27 cellular contexts compared by ENCODE assay signal in the genomic region with DNA sequence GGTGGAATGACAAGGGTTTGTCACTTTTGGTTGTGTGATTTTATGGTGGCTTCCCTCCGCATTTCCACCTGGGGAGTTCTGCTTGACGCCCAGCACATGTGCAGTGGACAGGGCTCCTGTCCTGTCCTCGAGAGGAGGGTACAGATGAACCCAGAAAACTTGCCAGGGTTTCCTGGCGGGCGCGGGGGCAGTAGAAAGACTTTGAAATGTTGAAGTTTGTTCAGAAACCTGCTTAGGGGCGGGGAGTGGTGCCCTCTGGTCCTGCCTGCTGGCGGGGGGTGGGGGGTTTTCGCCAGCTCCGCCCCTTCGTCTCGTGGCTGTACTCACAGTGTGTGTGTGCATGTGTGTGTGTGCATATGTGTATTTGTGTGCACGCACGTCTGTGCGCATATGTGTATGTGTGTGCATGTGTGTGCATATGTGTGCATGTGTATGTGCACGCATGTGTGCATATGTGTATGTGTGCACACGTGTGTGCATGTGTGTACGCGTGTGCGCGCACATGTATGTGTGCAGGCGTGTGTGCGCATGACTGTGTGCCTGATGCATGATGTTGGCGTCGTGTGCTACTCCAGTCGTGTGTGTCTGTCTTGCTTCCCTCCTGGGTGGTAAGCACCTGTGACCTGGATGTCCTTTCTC. TPM values are rescaled to one million over a fixed set of nuclear protein-coding genes. Genes with fewer than 3 reads are reported as not detected.
A peak's percentile ranks its signal among the peaks of the same experiment; 100 is the strongest.
DNase-seq lines count a peak whose midpoint lies in the region; ATAC-seq, FAIRE-seq and TF ChIP-seq lines count a peak whose summit lies in the region.
"Had no signal": no experiment of that assay in that cellular context is flagged by ENCODE, and none has a peak within 500 bp of the region (broad histone marks: within the 10 kb centered on the region; RNA-seq: fewer than 3 reads in every experiment).

No MANE protein-coding gene starts in this region.

- no peak overlapping the region for H3K4me3 Mint-ChIP-seq in natural killer cell treated with Interleukin-12 subunit alpha and Interleukin-12 subunit beta and Interleukin-15 and Interleukin-18, amount 100 ng/mL, for 72 hours
- H3K4me3 Mint-ChIP-seq in natural killer cell (no peak overlapping the region), type B pancreatic cell (no peak overlapping the region)
- H3K4me3 Mint-ChIP-seq: CD8-positive, alpha-beta T cell had no signal

- no peaks in the 10 kb centered on the region for H3K79me2 ChIP-seq in H1 (ENCODE audit: control insufficient read depth in 1 of 2, insufficient read depth in 2 of 2, low read length in 2 of 2)

- 88% methylated on average over 26 of the region's 26 CpGs; no CpG with 5 or more reads in 1 of the 2 experiments for WGBS in H1 (ENCODE audit: extremely low coverage in 1 of 2, insufficient coverage in 1 of 2, insufficient read length in 1 of 2, insufficient replicate concordance in 2 of 2, low coverage in 1 of 2, low lambda C conversion rate in 2 of 2, missing lambda C conversion rate in 1 of 2), 2 experiments
- no CpG with 5 or more reads among the region's 26 CpGs for WGBS in neuronal stem cell (ENCODE audit: extremely low coverage in 2 of 2, insufficient read length in 2 of 2, insufficient replicate concordance in 1 of 2), 2 donors

- H4K5ac ChIP-seq in H1 (ENCODE audit: insufficient read length, low read depth, low read length): no peak overlapping the region

- H2BK15ac ChIP-seq in H1 (ENCODE audit: low read length): no peak overlapping the region
- H2BK15ac ChIP-seq in neuronal stem cell (ENCODE audit: low read length): no peak overlapping the region

- no peak for ATAC-seq in natural killer cell treated with Interleukin-12 subunit alpha and Interleukin-12 subunit beta and Interleukin-15 and Interleukin-18, amount 100 ng/mL, for 72 hours
- no peak for ATAC-seq in natural killer cell
- ATAC-seq: CD8-positive, alpha-beta T cell; Panc1 had no signal

- H4K8ac ChIP-seq in H1 (ENCODE audit: extremely low read depth, insufficient read depth, low read length) (no peak overlapping the region), neuronal stem cell (ENCODE audit: low read depth, low read length) (peak overlapping the region; percentile 96)

- no peaks in the 10 kb centered on the region for H3K27me3 ChIP-seq in H1 (replicated peaks in 1 of 4; ENCODE audit: control insufficient read depth in 3 of 4, extremely low read depth in 1 of 4, insufficient read depth in 3 of 4, low read length in 3 of 4)
- H3K27me3 ChIP-seq in neuronal stem cell (ENCODE audit: control insufficient read depth in 3 of 3, insufficient read depth in 3 of 3, low read depth in 1 of 3, low read length in 3 of 3): no peaks in the 10 kb centered on the region
- H3K27me3 ChIP-seq: SJCRH30 had no signal

- POLR2A ChIA-PET in H1 (lab: Charles Lee; ENCODE audit: partially characterized antibody): interaction anchor here (1.3 kb wide), 1 partner anchor 11 kb away, joined by 4 read pairs; no protein-coding TSS in a partner anchor

- no peak overlapping the region for H3K4me2 ChIP-seq in H1 (ENCODE audit: insufficient read depth in 1 of 2, low read depth in 2 of 2, low read length in 2 of 2)
- no peak overlapping the region for H3K4me2 ChIP-seq in neuronal stem cell (ENCODE audit: insufficient read depth, low read length, poor library complexity, severe bottlenecking)

- TF ChIP-seq CTCF in natural killer cell (IDR thresholded peaks at IDR 0.05) (no peak), H1 (IDR thresholded peaks at IDR 0.05; ENCODE audit: control extremely low read depth in 1 of 3, insufficient read depth in 1 of 3, low read depth in 1 of 3, low read length in 3 of 3) (no peak), type B pancreatic cell (conservative IDR thresholded peaks at IDR 0.05) (no peak)

- peaks cover 0 to 9% (median 3%) of the 10 kb centered on the region in 4 experiments; a peak in 5 of 8 replicates for H3K36me3 ChIP-seq in H1 (ENCODE audit: control insufficient read depth in 2 of 4, insufficient read depth in 4 of 4, low read length in 3 of 4)
- peaks cover 29 to 72% of the 10 kb centered on the region in 2 donors for H3K36me3 ChIP-seq in neuronal stem cell (replicated peaks in 1 of 2; ENCODE audit: control insufficient read depth in 2 of 2, insufficient read depth in 2 of 2, low read length in 2 of 2)

- H4K91ac ChIP-seq in H1 (replicated peaks; ENCODE audit: insufficient read length, low read length) (peak overlapping the region; percentile 65), neuronal stem cell (ENCODE audit: low read depth, low read length, poor library complexity) (no peak overlapping the region)

- no peak for TF ChIP-seq EP300 in H1 (IDR thresholded peaks at IDR 0.05; ENCODE audit: borderline replicate concordance in 1 of 2, low read depth in 2 of 2, low read length in 2 of 2)

- no peaks in the 10 kb centered on the region for H3K9me3 ChIP-seq in H1 (ENCODE audit: insufficient read depth in 2 of 2, low read depth in 1 of 2, low read length in 1 of 2)
- H3K9me3 ChIP-seq in neuronal stem cell (replicated peaks in 1 of 2; ENCODE audit: control insufficient read depth in 2 of 2, insufficient read depth in 1 of 2, low read depth in 1 of 2, low read length in 2 of 2): peaks cover 0 to 2% of the 10 kb centered on the region in 2 donors
- H3K9me3 ChIP-seq: SJCRH30 had no signal

- H2AFZ ChIP-seq in H1 (ENCODE audit: low read length) (no peak overlapping the region), neuronal stem cell (ENCODE audit: low read length) (no peak overlapping the region)

- 0 out of 7 replicates have a peak overlapping the region, but pooled peaks of 1 of the 4 experiments have one; percentile 35 for H3K9ac ChIP-seq in H1 (replicated peaks in 1 of 4; ENCODE audit: extremely low read depth in 1 of 4, low read depth in 3 of 4, low read length in 3 of 4)
- peak overlapping the region; percentile 72 for H3K9ac ChIP-seq in neuronal stem cell (ENCODE audit: low read depth, low read length, poor library complexity)

- H2BK120ac ChIP-seq in H1 (replicated peaks; ENCODE audit: low read depth, low read length) (no peak overlapping the region), neuronal stem cell (ENCODE audit: low read depth, low read length) (no peak overlapping the region)

- H3K4ac ChIP-seq in H1 (replicated peaks; ENCODE audit: insufficient read length, low read depth, low read length): no peak overlapping the region
- H3K4ac ChIP-seq in neuronal stem cell (ENCODE audit: low read length): no peak overlapping the region

- no peaks in the 10 kb centered on the region for H3K9me3 Mint-ChIP-seq in natural killer cell treated with Interleukin-12 subunit alpha and Interleukin-12 subunit beta and Interleukin-15 and Interleukin-18, amount 100 ng/mL, for 72 hours
- no peaks in the 10 kb centered on the region for H3K9me3 Mint-ChIP-seq in natural killer cell
- no peaks in the 10 kb centered on the region for H3K9me3 Mint-ChIP-seq in type B pancreatic cell
- H3K9me3 Mint-ChIP-seq: CD8-positive, alpha-beta T cell had no signal

- H3K79me1 ChIP-seq in H1 (ENCODE audit: low read depth, low read length): no peaks in the 10 kb centered on the region
- peaks cover 5% of the 10 kb centered on the region for H3K79me1 ChIP-seq in neuronal stem cell (ENCODE audit: low read depth, low read length)

- H3K4me1 ChIP-seq in H1 (replicated peaks in 1 of 4; ENCODE audit: control insufficient read depth in 3 of 4, insufficient read depth in 4 of 4, low read length in 3 of 4) (no peaks in the 10 kb centered on the region), neuronal stem cell (ENCODE audit: control insufficient read depth in 2 of 2, insufficient read depth in 1 of 2, low read depth in 1 of 2, low read length in 2 of 2) (no peaks in the 10 kb centered on the region)
- H3K4me1 ChIP-seq: SJCRH30 had no signal

- no peak for TF ChIP-seq POLR2A in H1 (IDR thresholded peaks at IDR 0.05; ENCODE audit: control extremely low read depth in 1 of 2, low read depth in 2 of 2, low read length in 2 of 2)

- no peak overlapping the region for H3K27ac ChIP-seq in H1 (ENCODE audit: low read depth, low read length)
- H3K27ac ChIP-seq in neuronal stem cell (replicated peaks; ENCODE audit: low read length): no peak overlapping the region
- H3K27ac ChIP-seq: HL-60, SJCRH30 had no signal

- H3K23ac ChIP-seq in H1 (ENCODE audit: insufficient read length) (no peak overlapping the region), neuronal stem cell (ENCODE audit: low read depth, low read length, poor library complexity) (peak overlapping the region; percentile 75)

- H3K23me2 ChIP-seq in H1 (ENCODE audit: low read depth, low read length): no peaks in the 10 kb centered on the region

- H2BK5ac ChIP-seq in H1 (ENCODE audit: low read depth, low read length): peak overlapping the region; percentile 56; the same call in 1 of the 2 replicates
- H2BK5ac ChIP-seq in neuronal stem cell (ENCODE audit: low read length): no peak overlapping the region

- H4K20me1 ChIP-seq in H1 (replicated peaks in 1 of 2; ENCODE audit: control insufficient read depth in 1 of 2, insufficient read depth in 2 of 2, low read length in 2 of 2): peaks cover 2 to 11% of the 10 kb centered on the region in 2 experiments

- no peak for TF ChIP-seq RAD21 in H1 (IDR thresholded peaks at IDR 0.05 in 1 of 2, conservative IDR thresholded peaks at IDR 0.05 in 1 of 2; ENCODE audit: low read depth in 2 of 2, low read length in 2 of 2)

- H2BK12ac ChIP-seq in H1 (ENCODE audit: low read depth, low read length) (peak overlapping the region; percentile 63; the same call in 1 of the 2 replicates), neuronal stem cell (ENCODE audit: low read length) (no peak overlapping the region)

- FAIRE-seq in H1 (lab: Jason Lieb, UNC): no peak
- FAIRE-seq: GM19239 had no signal

- H3K27me3 Mint-ChIP-seq in natural killer cell treated with Interleukin-12 subunit alpha and Interleukin-12 subunit beta and Interleukin-15 and Interleukin-18, amount 100 ng/mL, for 72 hours: no peaks in the 10 kb centered on the region
- H3K27me3 Mint-ChIP-seq in natural killer cell (ENCODE audit: low read depth in 2 of 2) (no peaks in the 10 kb centered on the region), type B pancreatic cell (no peaks in the 10 kb centered on the region)

- H3K18ac ChIP-seq in H1 (ENCODE audit: extremely low read depth, low read length) (no peak overlapping the region), neuronal stem cell (ENCODE audit: low read length) (no peak overlapping the region)

- H2BK20ac ChIP-seq in H1 (ENCODE audit: low read length): no peak overlapping the region

- H3K4me3 ChIP-seq in H1 (ENCODE audit: extremely low read depth in 1 of 4, insufficient read depth in 2 of 4, low read depth in 3 of 4, low read length in 4 of 4): no peak overlapping the region
- peak overlapping the region in 1 of 2 donors; percentile 53 for H3K4me3 ChIP-seq in neuronal stem cell (ENCODE audit: low read length in 2 of 2)
- H3K4me3 ChIP-seq: SJCRH30 had no signal

- H2AK5ac ChIP-seq in H1 (ENCODE audit: low read depth, low read length) (peak overlapping the region; percentile 43; the same call in 1 of the 2 replicates), neuronal stem cell (ENCODE audit: low read depth, low read length) (no peak overlapping the region)

- H3K36me3 Mint-ChIP-seq in natural killer cell treated with Interleukin-12 subunit alpha and Interleukin-12 subunit beta and Interleukin-15 and Interleukin-18, amount 100 ng/mL, for 72 hours: peaks cover 5% of the 10 kb centered on the region
- H3K36me3 Mint-ChIP-seq in natural killer cell: peaks cover 11% of the 10 kb centered on the region
- peaks cover 13% of the 10 kb centered on the region for H3K36me3 Mint-ChIP-seq in type B pancreatic cell

- H3K27ac Mint-ChIP-seq in natural killer cell treated with Interleukin-12 subunit alpha and Interleukin-12 subunit beta and Interleukin-15 and Interleukin-18, amount 100 ng/mL, for 72 hours: no peak overlapping the region
- H3K27ac Mint-ChIP-seq in natural killer cell (no peak overlapping the region), type B pancreatic cell (no peak overlapping the region)
- H3K27ac Mint-ChIP-seq: CD8-positive, alpha-beta T cell had no signal

- intact Hi-C loops in natural killer cell (cut with micrococcal nuclease): no loop called here

- H3K4me1 Mint-ChIP-seq in natural killer cell treated with Interleukin-12 subunit alpha and Interleukin-12 subunit beta and Interleukin-15 and Interleukin-18, amount 100 ng/mL, for 72 hours (ENCODE audit: low read depth in 2 of 2): peaks cover 3 to 5% of the 10 kb centered on the region in 2 donors
- H3K4me1 Mint-ChIP-seq in natural killer cell (peaks cover under 1 to 6% of the 10 kb centered on the region in 2 donors), type B pancreatic cell (ENCODE audit: unreplicated experiment) (no peaks in the 10 kb centered on the region)

- H3K14ac ChIP-seq in H1 (ENCODE audit: insufficient read length) (no peak overlapping the region), neuronal stem cell (ENCODE audit: low read length) (peak overlapping the region; percentile 87)

- CTCF ChIA-PET in H1 (lab: Charles Lee; ENCODE audit: partially characterized antibody): interaction anchor here (0.9 to 1.4 kb wide), 3 partner anchors 10 to 46 kb away, joined by 3 to 7 read pairs (median 4); no protein-coding TSS in a partner anchor

- DNase-seq in natural killer cell treated with Interleukin-12 subunit alpha and Interleukin-12 subunit beta and Interleukin-15 and Interleukin-18, amount 100 ng/mL, for 72 hours (ENCODE audit: low spot score): peak; percentile 1
- DNase-seq in natural killer cell: no peak
- no peak for DNase-seq in H1 (ENCODE audit: low read depth in 1 of 2, low spot score in 2 of 2)
- DNase-seq in neuronal stem cell (ENCODE audit: low spot score): no peak
- no peak for DNase-seq in anterior cingulate cortex (lab: John Stamatoyannopoulos, UW)
- no peak for DNase-seq in stimulated activated CD4-positive, alpha-beta T cell treated with anti-CD3 and anti-CD28 coated beads, Interleukin-2, amount 100 ng/mL, for 48 hours
- no peak for DNase-seq in type B pancreatic cell (ENCODE audit: extremely low spot score, unreplicated experiment)
- DNase-seq in HK-2 (ENCODE audit: unreplicated experiment): no peak
- DNase-seq: 8988T; AML-193; C1 segment of cervical spinal cord; Calu3; CD8-positive, alpha-beta T cell; DMS153; GOT3; IMR-90; NCI-H1105; NCI-H146; NCI-H2029 treated with DMSO at 0.1 percent for 48 hours; NCI-H226; NCI-H524; NCI-H774; SJCRH30 had no signal

- H3K56ac ChIP-seq in H1 (replicated peaks; ENCODE audit: insufficient read length, low read depth, low read length): no peak overlapping the region

RNA-seq across cellular contexts. Expression of gene FN3KRP, which starts 6.8 kb away (rescaled TPM):
- total RNA-seq in natural killer cell treated with Interleukin-12 subunit alpha and Interleukin-12 subunit beta and Interleukin-15 and Interleukin-18, amount 100 ng/mL, for 72 hours: 10 to 100 TPM; 29.4 to 48.4 TPM
- total RNA-seq in natural killer cell: 10 to 100 TPM; 29.4 to 42.3 (median 32.0) TPM
- 21.4 and 23.3 TPM in 2 replicates for total RNA-seq in H1 (2021; fragmentation: NEBNext Ultra II Directional; extraction: Animal tissue kit (Norgen Biotek cat#: 25700))
- 17.1 and 18.1 TPM in 2 replicates for polyA plus RNA-seq in H1 (2011; rRNA removed)
- 17.3 TPM for polyA plus RNA-seq in H1 (2011; cell fraction: cytosol; rRNA removed)
- polyA plus RNA-seq in H1 (2011; cell fraction: nucleus; rRNA removed): 19.5 TPM
- 29.8 to 30.3 TPM (median 30.2 TPM) in 4 replicates for polyA plus RNA-seq in H1 (2012, experiment 1 of 2)
- 18.4 TPM for polyA plus RNA-seq in H1 (2012, experiment 2 of 2)
- polyA plus RNA-seq in H1 (2013, experiment 1 of 2): 13.8 TPM
- 13.2 TPM for polyA plus RNA-seq in H1 (2013, experiment 2 of 2)
- polyA minus RNA-seq in H1 (2011; rRNA and poly(A)+ RNA removed): 10.1 and 10.7 TPM in 2 replicates
- polyA minus RNA-seq in H1 (2011; cell fraction: cytosol; rRNA and poly(A)+ RNA removed): 8.7 TPM
- 4.8 TPM for polyA minus RNA-seq in H1 (2011; cell fraction: nucleus; rRNA and poly(A)+ RNA removed)
- 23.3 TPM for polyA plus RNA-seq in neuronal stem cell (2013, experiment 1 of 2)
- 21.8 TPM for polyA plus RNA-seq in neuronal stem cell (2013, experiment 2 of 2)
- 36.5 and 42.5 TPM in 2 replicates for total RNA-seq in type B pancreatic cell (ENCODE audit: low replicate concordance)

RNA-seq across cellular contexts. Expression of gene FN3K, which starts 12.1 kb away (rescaled TPM):
- total RNA-seq in natural killer cell treated with Interleukin-12 subunit alpha and Interleukin-12 subunit beta and Interleukin-15 and Interleukin-18, amount 100 ng/mL, for 72 hours: 1 to 10 TPM; 1.6 TPM
- 1 to 10 TPM; 4.9 to 6.1 (median 5.5) TPM for total RNA-seq in natural killer cell
- 13.6 and 14.2 TPM in 2 replicates for total RNA-seq in H1 (2021; fragmentation: NEBNext Ultra II Directional; extraction: Animal tissue kit (Norgen Biotek cat#: 25700))
- polyA plus RNA-seq in H1 (2011; rRNA removed): 0.88 and 2.1 TPM in 2 replicates
- 2.4 TPM for polyA plus RNA-seq in H1 (2011; cell fraction: cytosol; rRNA removed)
- polyA plus RNA-seq in H1 (2011; cell fraction: nucleus; rRNA removed): 4.6 TPM
- polyA plus RNA-seq in H1 (2012, experiment 1 of 2): 13.9 to 22.0 TPM (median 20.3 TPM) in 4 replicates
- polyA plus RNA-seq in H1 (2012, experiment 2 of 2): 13.0 TPM
- 6.2 TPM for polyA plus RNA-seq in H1 (2013, experiment 1 of 2)
- 5.4 TPM for polyA plus RNA-seq in H1 (2013, experiment 2 of 2)
- 1.7 and 1.8 TPM in 2 replicates for polyA minus RNA-seq in H1 (2011; rRNA and poly(A)+ RNA removed)
- 7.4 TPM for polyA minus RNA-seq in H1 (2011; cell fraction: cytosol; rRNA and poly(A)+ RNA removed)
- polyA minus RNA-seq in H1 (2011; cell fraction: nucleus; rRNA and poly(A)+ RNA removed): 5.4 TPM
- 15.9 TPM for polyA plus RNA-seq in neuronal stem cell (2013, experiment 1 of 2)
- 17.0 TPM for polyA plus RNA-seq in neuronal stem cell (2013, experiment 2 of 2)
- 30.3 and 31.3 TPM in 2 replicates for total RNA-seq in type B pancreatic cell (ENCODE audit: low replicate concordance)
- total RNA-seq: HT1080 had no signal

RNA-seq across cellular contexts. Expression of gene RAB40B, which starts 24.8 kb away (rescaled TPM):
- total RNA-seq in natural killer cell treated with Interleukin-12 subunit alpha and Interleukin-12 subunit beta and Interleukin-15 and Interleukin-18, amount 100 ng/mL, for 72 hours: 1 to 10 TPM; 1.1 to 1.2 TPM
- total RNA-seq in natural killer cell (1 to 10 TPM; 3.7 to 7.3 (median 4.0) TPM), type B pancreatic cell (ENCODE audit: low replicate concordance) (16.7 and 18.9 TPM in 2 replicates)
- 3.1 and 3.3 TPM in 2 replicates for total RNA-seq in H1 (2021; fragmentation: NEBNext Ultra II Directional; extraction: Animal tissue kit (Norgen Biotek cat#: 25700))
- polyA plus RNA-seq in H1 (2011; rRNA removed): 4.6 and 7.1 TPM in 2 replicates
- 2.9 TPM for polyA plus RNA-seq in H1 (2011; cell fraction: cytosol; rRNA removed)
- 5.8 TPM for polyA plus RNA-seq in H1 (2011; cell fraction: nucleus; rRNA removed)
- 4.1 to 5.9 TPM (median 4.3 TPM) in 4 replicates for polyA plus RNA-seq in H1 (2012, experiment 1 of 2)
- 13.5 TPM for polyA plus RNA-seq in H1 (2012, experiment 2 of 2)
- 2.4 TPM for polyA plus RNA-seq in H1 (2013, experiment 1 of 2)
- polyA plus RNA-seq in H1 (2013, experiment 2 of 2): 3.6 TPM
- 0.95 and 1.5 TPM in 2 replicates for polyA minus RNA-seq in H1 (2011; rRNA and poly(A)+ RNA removed)
- 1.1 TPM for polyA minus RNA-seq in H1 (2011; cell fraction: cytosol; rRNA and poly(A)+ RNA removed)
- 1.8 TPM for polyA minus RNA-seq in H1 (2011; cell fraction: nucleus; rRNA and poly(A)+ RNA removed)
- polyA plus RNA-seq in neuronal stem cell (2013, experiment 1 of 2): 9.4 TPM
- 10.4 TPM for polyA plus RNA-seq in neuronal stem cell (2013, experiment 2 of 2)

RNA-seq across cellular contexts. Expression of gene TBCD, which starts 28.6 kb away (rescaled TPM):
- total RNA-seq in natural killer cell treated with Interleukin-12 subunit alpha and Interleukin-12 subunit beta and Interleukin-15 and Interleukin-18, amount 100 ng/mL, for 72 hours: 100 to 1,000 TPM in 1 of 2 donors, 10 to 100 TPM in 1; 66.5 to 166 TPM
- 100 to 1,000 TPM in 2 of 3 donors, 10 to 100 TPM in 1; 92.0 to 149 (median 132) TPM for total RNA-seq in natural killer cell
- total RNA-seq in H1 (2021; fragmentation: NEBNext Ultra II Directional; extraction: Animal tissue kit (Norgen Biotek cat#: 25700)): 117 and 118 TPM in 2 replicates
- 162 and 214 TPM in 2 replicates for polyA plus RNA-seq in H1 (2011; rRNA removed)
- 111 TPM for polyA plus RNA-seq in H1 (2011; cell fraction: cytosol; rRNA removed)
- polyA plus RNA-seq in H1 (2011; cell fraction: nucleus; rRNA removed): 346 TPM
- 116 to 160 TPM (median 143 TPM) in 4 replicates for polyA plus RNA-seq in H1 (2012, experiment 1 of 2)
- polyA plus RNA-seq in H1 (2012, experiment 2 of 2): 116 TPM
- 64.1 TPM for polyA plus RNA-seq in H1 (2013, experiment 1 of 2)
- polyA plus RNA-seq in H1 (2013, experiment 2 of 2): 59.0 TPM
- 107 and 112 TPM in 2 replicates for polyA minus RNA-seq in H1 (2011; rRNA and poly(A)+ RNA removed)
- 87.7 TPM for polyA minus RNA-seq in H1 (2011; cell fraction: cytosol; rRNA and poly(A)+ RNA removed)
- 90.6 TPM for polyA minus RNA-seq in H1 (2011; cell fraction: nucleus; rRNA and poly(A)+ RNA removed)
- 62.8 TPM for polyA plus RNA-seq in neuronal stem cell (2013, experiment 1 of 2)
- 65.7 TPM for polyA plus RNA-seq in neuronal stem cell (2013, experiment 2 of 2)
- total RNA-seq in type B pancreatic cell (ENCODE audit: low replicate concordance): 65.4 and 104 TPM in 2 replicates
